9 cellular contexts compared by ENCODE assay signal in genomic region chr5:177382423-177383029, GRCh38. TPM values are rescaled to one million over a fixed set of nuclear protein-coding genes. Genes with fewer than 3 reads are reported as not detected.
DNase-seq lines count a peak whose midpoint lies in the region; ATAC-seq, FAIRE-seq and TF ChIP-seq lines count a peak whose summit lies in the region.
"Had no signal": no experiment of that assay in that cellular context is flagged by ENCODE, and none has a peak within 500 bp of the region (broad histone marks: within the 10 kb centered on the region; RNA-seq: fewer than 3 reads in every experiment).

No MANE protein-coding gene starts in this region.

- no peaks in the 10 kb centered on the region for H3K36me3 ChIP-seq in bronchial epithelial cell (ENCODE audit: control insufficient read depth, insufficient read depth, low read length)

- TF ChIP-seq CTCF in LNCaP clone FGC (IDR thresholded peaks at IDR 0.05; ENCODE audit: control insufficient read depth, extremely low read depth, insufficient read depth): peak; percentile 46
- peak; percentile 60 for TF ChIP-seq CTCF in bronchial epithelial cell (IDR thresholded peaks at IDR 0.05; ENCODE audit: insufficient read depth, low read length, severe bottlenecking)

- H3K27me3 ChIP-seq in bronchial epithelial cell (ENCODE audit: control insufficient read depth, insufficient read depth, low read length): no peaks in the 10 kb centered on the region

- no peak for ATAC-seq in HG03025 (IDR thresholded peaks at IDR 0.05; ENCODE audit: low FRiP score, unreplicated experiment)
- no peak for ATAC-seq in HG02642 (IDR thresholded peaks at IDR 0.05; ENCODE audit: poor library complexity, unreplicated experiment)

- H3K4me3 ChIP-seq in LNCaP clone FGC (ENCODE audit: low read depth, low read length) (no peak overlapping the region), bronchial epithelial cell (ENCODE audit: low read depth, low read length) (no peak overlapping the region)

- DNase-seq in ELF-1 (ENCODE audit: low read depth, low spot score): peak; percentile 48
- no peak for DNase-seq in LNCaP clone FGC (ENCODE audit: low read depth)
- peak; percentile 26 for DNase-seq in bronchial epithelial cell (ENCODE audit: low read depth)
- DNase-seq in medulla oblongata (ENCODE audit: extremely low spot score): peak; percentile 23
- DNase-seq in activated CD4-positive, CD25-positive, alpha-beta regulatory T cell treated with anti-CD3 and anti-CD28 coated beads, Interleukin-2, amount 50 U/mL, for 72 hours: no peak
- DNase-seq in stimulated activated CD4-positive, alpha-beta T cell treated with anti-CD3 and anti-CD28 coated beads, Interleukin-4, amount 100 ng/mL, for 1 hour: no peak

- FAIRE-seq in bronchial epithelial cell (lab: Jason Lieb, UNC): no peak

RNA-seq across cellular contexts. Expression of gene SLC34A1, which starts 1.7 kb away (rescaled TPM):
- not detected in 2 replicates for total RNA-seq in bronchial epithelial cell
- total RNA-seq: temporal lobe had no signal

RNA-seq across cellular contexts. Expression of gene PFN3, which starts 17.9 kb away (rescaled TPM):
- not detected in 2 replicates for total RNA-seq in bronchial epithelial cell

RNA-seq across cellular contexts. Expression of gene RGS14, which starts 24.8 kb away (rescaled TPM):
- total RNA-seq in bronchial epithelial cell: 6.8 and 8.4 TPM in 2 replicates

RNA-seq across cellular contexts. Expression of gene F12, which starts 26.8 kb away (rescaled TPM):
- 5.0 and 7.9 TPM in 2 replicates for total RNA-seq in bronchial epithelial cell

RNA-seq across cellular contexts. Expression of gene LMAN2, which starts 31.1 kb away (rescaled TPM):
- 362 and 444 TPM in 2 replicates for total RNA-seq in bronchial epithelial cell

Comparison
In these comparisons a context has a peak if more than half of its experiments do, and no peak if none do; other contexts are left out.
1. DNase-seq: peak in ELF-1 (single experiment), bronchial epithelial cell (single experiment) and medulla oblongata (single experiment); none in LNCaP clone FGC (single experiment), activated CD4-positive, CD25-positive, alpha-beta regulatory T cell treated with anti-CD3 and anti-CD28 coated beads, Interleukin-2, amount 50 U/mL, for 72 hours (single experiment) and stimulated activated CD4-positive, alpha-beta T cell treated with anti-CD3 and anti-CD28 coated beads, Interleukin-4, amount 100 ng/mL, for 1 hour (single experiment).